8 cellular contexts compared by ENCODE assay signal in the genomic region with DNA sequence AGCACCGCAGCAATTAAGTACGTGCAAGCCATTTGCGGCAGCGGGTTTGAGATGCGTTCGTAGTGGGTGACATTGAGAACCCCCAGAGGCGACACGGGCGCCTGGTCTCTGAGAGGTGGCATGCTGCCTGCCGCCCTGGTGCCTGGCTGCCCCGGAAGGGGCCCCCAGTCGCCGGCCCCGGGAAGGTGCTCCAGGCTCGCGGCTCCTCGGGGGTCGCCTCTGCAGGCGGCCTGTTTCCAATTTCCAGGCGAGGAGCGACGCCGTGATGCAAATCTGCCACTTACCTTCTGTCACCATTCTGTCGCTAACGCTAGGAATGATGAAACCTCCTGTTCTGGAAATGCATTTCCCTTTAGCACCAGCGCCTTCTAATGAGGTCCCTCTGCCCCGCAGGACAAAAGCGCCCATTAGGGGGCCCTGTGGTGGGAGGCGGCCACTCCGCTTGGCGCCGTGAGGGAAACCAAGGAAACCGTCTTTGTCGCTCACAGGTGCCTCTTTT. TPM values are rescaled to one million over a fixed set of nuclear protein-coding genes. Genes with fewer than 3 reads are reported as not detected.
DNase-seq lines count a peak whose midpoint lies in the region; ATAC-seq, FAIRE-seq and TF ChIP-seq lines count a peak whose summit lies in the region.

No MANE protein-coding gene starts in this region.

- TF ChIP-seq CTCF in OCI-LY1 (IDR thresholded peaks at IDR 0.05; ENCODE audit: low read length) (no peak; the same call in 1 of the 2 replicates), endothelial cell of umbilical vein (IDR thresholded peaks at IDR 0.05; ENCODE audit: extremely low read depth in 1 of 2, insufficient read depth in 1 of 2, low read depth in 1 of 2, low read length in 2 of 2) (no peak)

- no peaks in the 10 kb centered on the region for H3K9me1 ChIP-seq in endothelial cell of umbilical vein (replicated peaks; ENCODE audit: control insufficient read depth, extremely low read depth, insufficient read depth, low read length)

- H4K20me1 ChIP-seq in OCI-LY1 (ENCODE audit: insufficient read depth, low read length), result no peaks in the 10 kb centered on the region
- H4K20me1 ChIP-seq in endothelial cell of umbilical vein (replicated peaks; ENCODE audit: control insufficient read depth, extremely low read depth, insufficient read depth, low read length), result no peaks in the 10 kb centered on the region

- CTCF ChIA-PET in endothelial cell of umbilical vein (lab: Charles Lee), result interaction anchor here (1.1 to 1.6 kb wide), 2 partner anchors 13 to 52 kb away, joined by 3 to 4 read pairs; a partner anchor contains a TSS

- H3F3A ChIP-seq in OCI-LY1 (ENCODE audit: insufficient read depth, low read length), result no peaks in the 10 kb centered on the region

- H3K4me1 ChIP-seq in OCI-LY1 (ENCODE audit: insufficient read depth, low read length, severe bottlenecking) (no peaks in the 10 kb centered on the region), endothelial cell of umbilical vein (ENCODE audit: control insufficient read depth, extremely low read depth, insufficient read depth, low read length) (no peaks in the 10 kb centered on the region), rectal smooth muscle tissue (ENCODE audit: control insufficient read depth, insufficient read depth, low read length) (no peaks in the 10 kb centered on the region)

- H3K9me3 ChIP-seq in OCI-LY1 (ENCODE audit: low read length), result peaks cover 3% of the 10 kb centered on the region; the same call in 1 of the 2 replicates
- H3K9me3 ChIP-seq in endothelial cell of umbilical vein (replicated peaks; ENCODE audit: control insufficient read depth, insufficient read depth, low read length), result no peaks in the 10 kb centered on the region

- H3K27me3 ChIP-seq in OCI-LY1 (ENCODE audit: insufficient read depth, low read length) (no peaks in the 10 kb centered on the region), endothelial cell of umbilical vein (ENCODE audit: control insufficient read depth in 2 of 2, insufficient read depth in 2 of 2, low read length in 2 of 2) (peaks cover 29 to 35% of the 10 kb centered on the region in 2 experiments), rectal smooth muscle tissue (ENCODE audit: control insufficient read depth, insufficient read depth, low read length) (peaks cover 5% of the 10 kb centered on the region)

- no peaks in the 10 kb centered on the region for H3K79me2 ChIP-seq in OCI-LY1 (ENCODE audit: insufficient read depth, low read length)
- no peaks in the 10 kb centered on the region for H3K79me2 ChIP-seq in endothelial cell of umbilical vein (ENCODE audit: control insufficient read depth, insufficient read depth, low read length)

- no peak overlapping the region for H3K9ac ChIP-seq in OCI-LY1 (ENCODE audit: low read length)
- H3K9ac ChIP-seq in endothelial cell of umbilical vein (replicated peaks; ENCODE audit: extremely low read depth, insufficient read depth, low read length), result no peak overlapping the region
- no peak overlapping the region for H3K9ac ChIP-seq in rectal smooth muscle tissue (ENCODE audit: low read length)

- H3K27ac ChIP-seq in OCI-LY1 (ENCODE audit: low read depth, low read length, poor library complexity, severe bottlenecking), result no peak overlapping the region
- no peak overlapping the region for H3K27ac ChIP-seq in endothelial cell of umbilical vein (ENCODE audit: insufficient read depth, low read depth, low read length)
- H3K27ac ChIP-seq in rectal smooth muscle tissue (ENCODE audit: low read depth, low read length), result no peak overlapping the region

- no TSS peak for BruUV-seq in endothelial cell of umbilical vein (replicated peaks; lab: Mats Ljungman, UMichigan)

- H3K9me2 ChIP-seq in OCI-LY1 (ENCODE audit: low read depth, low read length), result no peaks in the 10 kb centered on the region

- H2AFZ ChIP-seq in OCI-LY1 (ENCODE audit: low read length) (no peak overlapping the region), endothelial cell of umbilical vein (ENCODE audit: low read depth, low read length) (no peak overlapping the region)

- peak overlapping the region; percentile 38 for H3K4me3 ChIP-seq in OCI-LY1 (ENCODE audit: low read depth, low read length, poor library complexity, severe bottlenecking)
- H3K4me3 ChIP-seq in endothelial cell of umbilical vein (replicated peaks in 1 of 3; ENCODE audit: insufficient read depth in 1 of 3, low read depth in 1 of 3, low read length in 3 of 3), result no peak overlapping the region
- H3K4me3 ChIP-seq in rectal smooth muscle tissue (ENCODE audit: low read length), result peak overlapping the region; percentile 50

- H3K36me3 ChIP-seq in OCI-LY1 (ENCODE audit: insufficient read depth, low read length), result no peaks in the 10 kb centered on the region; the same call in 1 of the 2 replicates
- no peaks in the 10 kb centered on the region for H3K36me3 ChIP-seq in endothelial cell of umbilical vein (ENCODE audit: control insufficient read depth in 2 of 2, extremely low read depth in 1 of 2, insufficient read depth in 2 of 2, low read length in 2 of 2)
- H3K36me3 ChIP-seq in rectal smooth muscle tissue (ENCODE audit: control insufficient read depth, insufficient read depth, low read length), result no peaks in the 10 kb centered on the region

- FAIRE-seq in endothelial cell of umbilical vein (lab: Jason Lieb, UNC), result no peak

- DNase-seq in NCI-H1436 (lab: John Stamatoyannopoulos, UW) (peak; percentile 54), NCI-H1436 treated with DMSO at 0.1 percent for 48 hours (lab: John Stamatoyannopoulos, UW) (no peak), endothelial cell of umbilical vein (ENCODE audit: low read depth, low spot score) (no peak), DMS 273 (lab: John Stamatoyannopoulos, UW; ENCODE audit: unreplicated experiment) (no peak)

- intact Hi-C loops in endothelial cell of umbilical vein (cut with micrococcal nuclease), result no loop called here

- no peak for ATAC-seq in HG02870 (IDR thresholded peaks at IDR 0.05; ENCODE audit: unreplicated experiment)
- ATAC-seq in HG03097 (IDR thresholded peaks at IDR 0.05; ENCODE audit: low FRiP score, unreplicated experiment), result no peak

- dilution Hi-C loops in endothelial cell of umbilical vein (cut with MboI; ENCODE audit: extremely low pct_ligation_motif_present, low sequenced_read_pairs), result no loop called here

- peak overlapping the region; percentile 57 for H3K4me2 ChIP-seq in OCI-LY1 (ENCODE audit: low read length)
- H3K4me2 ChIP-seq in endothelial cell of umbilical vein (ENCODE audit: insufficient read depth, low read length), result no peak overlapping the region

- POLR2A ChIA-PET in endothelial cell of umbilical vein (lab: Charles Lee), result no interaction called here

- no peak for TF ChIP-seq POLR2A in endothelial cell of umbilical vein (IDR thresholded peaks at IDR 0.05; ENCODE audit: low read depth, low read length)

TF ChIP-seq in endothelial cell of umbilical vein, 7 proteins besides CTCF, POLR2A, EP300 and RAD21:
- no peak for TF ChIP-seq POLR2AphosphoS5 (IDR thresholded peaks at IDR 0.05; ENCODE audit: insufficient read depth, low read depth, low read length)
- TF ChIP-seq EZH2 (IDR thresholded peaks at IDR 0.05; ENCODE audit: borderline replicate concordance, low read depth, low read length, severe bottlenecking), result peak; percentile 91
- no peak for TF ChIP-seq GATA2 (IDR thresholded peaks at IDR 0.05; ENCODE audit: insufficient read depth, insufficient read length, low read depth, low read length)
TF ChIP-seq in endothelial cell of umbilical vein: peak in this region for 1.

RNA-seq across cellular contexts. Expression of a gene that starts 13.0 kb away (rescaled TPM):
- 0.21 and 0.55 TPM in 2 replicates for total RNA-seq in endothelial cell of umbilical vein
- polyA plus RNA-seq in endothelial cell of umbilical vein, result 0.01 TPM in 1 of 2 replicates, not detected in the other
- 0.01 and 0.06 TPM in 2 replicates for polyA plus RNA-seq in endothelial cell of umbilical vein (2011; cell fraction: cytosol; rRNA removed)
- polyA plus RNA-seq in endothelial cell of umbilical vein (2011; cell fraction: nucleus; rRNA removed), result 0.04 and 0.09 TPM in 2 replicates
- 0.20 and 0.29 TPM in 2 replicates for polyA plus RNA-seq in endothelial cell of umbilical vein (2012)
- 0.24 TPM in 1 of 2 replicates, not detected in the other for polyA minus RNA-seq in endothelial cell of umbilical vein
- not detected for polyA minus RNA-seq in endothelial cell of umbilical vein (2011; cell fraction: cytosol; rRNA and poly(A)+ RNA removed)
- not detected in 2 replicates for polyA minus RNA-seq in endothelial cell of umbilical vein (2011; cell fraction: nucleus; rRNA and poly(A)+ RNA removed)

Comparison
In these comparisons a context has a peak if more than half of its experiments do, and no peak if none do; other contexts are left out.
1. H3K4me3 ChIP-seq: peak in OCI-LY1 (single experiment) and rectal smooth muscle tissue (single experiment); none in endothelial cell of umbilical vein (0 of 3).